9 cellular contexts compared by ENCODE assay signal in the genomic region with DNA sequence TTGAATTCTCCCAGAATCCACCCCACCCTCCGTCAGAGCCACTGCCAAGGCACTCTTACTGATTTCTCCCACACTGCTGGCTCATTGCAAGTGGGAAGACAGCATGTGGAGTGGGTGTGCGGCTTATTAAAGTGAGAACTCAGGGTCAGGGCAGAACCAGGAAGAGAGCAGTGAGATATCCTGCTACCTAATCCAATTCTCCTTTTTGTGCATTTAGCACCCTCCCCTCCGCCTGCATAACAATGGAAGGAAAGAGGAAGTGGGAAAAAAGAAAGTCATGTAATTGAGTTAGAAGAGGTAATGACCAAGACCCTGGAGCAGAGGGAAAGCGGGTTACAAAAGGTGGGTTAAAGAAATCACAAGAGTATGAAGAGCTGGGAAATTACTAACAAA. TPM values are rescaled to one million over a fixed set of nuclear protein-coding genes. Genes with fewer than 3 reads are reported as not detected.
DNase-seq lines count a peak whose midpoint lies in the region; ATAC-seq and TF ChIP-seq lines count a peak whose summit lies in the region.
"Had no signal": no experiment of that assay in that cellular context is flagged by ENCODE, and none has a peak within 500 bp of the region (broad histone marks: within the 10 kb centered on the region; RNA-seq: fewer than 3 reads in every experiment).

No MANE protein-coding gene starts in this region.

- no peaks in the 10 kb centered on the region for H3K79me2 ChIP-seq in SK-N-SH (ENCODE audit: insufficient read depth)

- ATAC-seq in heart right ventricle (peak in 7 of 8 donors; percentile 56 to 87 (median 73)), GM18907 (IDR thresholded peaks at IDR 0.05; ENCODE audit: unreplicated experiment) (no peak)

- TF ChIP-seq RAD21 in SK-N-SH (IDR thresholded peaks at IDR 0.05; ENCODE audit: low read length) = no peak

- no peak overlapping the region for H3K4me3 Mint-ChIP-seq in glutamatergic neuron (ENCODE audit: unreplicated experiment)

- intact Hi-C loops in heart right ventricle (cut with DNase I) = no loop called here

- H3K4me3 ChIP-seq in HAP-1 (no peak overlapping the region), SK-N-SH (ENCODE audit: low read depth in 2 of 2, low read length in 1 of 2) (no peak overlapping the region), heart right ventricle (peak overlapping the region in 7 of 10 donors; percentile 0 to 35 (median 10))
- H3K4me3 ChIP-seq: cardiac muscle cell had no signal

- no peak overlapping the region for H3K27ac ChIP-seq in SK-N-SH (ENCODE audit: low read depth in 2 of 2, low read length in 1 of 2)
- H3K27ac ChIP-seq in heart right ventricle = peak overlapping the region in 9 of 10 donors; percentile 24 to 88 (median 77)
- H3K27ac ChIP-seq: cardiac muscle cell had no signal

- POLR2A ChIA-PET in SK-N-SH (lab: Yijun Ruan, JAX) = no interaction called here

- no peaks in the 10 kb centered on the region for H3K27me3 ChIP-seq in HAP-1 (ENCODE audit: low read depth)
- no peaks in the 10 kb centered on the region for H3K27me3 ChIP-seq in SK-N-SH (ENCODE audit: insufficient read depth)
- H3K27me3 ChIP-seq in heart right ventricle = no peaks in the 10 kb centered on the region
- H3K27me3 ChIP-seq: cardiac muscle cell had no signal

- no peaks in the 10 kb centered on the region for H3K4me1 Mint-ChIP-seq in glutamatergic neuron (ENCODE audit: low read depth, unreplicated experiment)

- CTCF ChIA-PET in SK-N-SH (lab: Yijun Ruan, JAX) = interaction anchor here (4.0 kb wide), 1 partner anchor 53 kb away, joined by 20 read pairs; no protein-coding TSS in a partner anchor

- H3K36me3 ChIP-seq in HAP-1 (replicated peaks) (no peaks in the 10 kb centered on the region), SK-N-SH (replicated peaks in 1 of 2; ENCODE audit: control insufficient read depth in 1 of 2, insufficient read depth in 2 of 2, low read length in 1 of 2) (no peaks in the 10 kb centered on the region), heart right ventricle (no peaks in the 10 kb centered on the region)
- H3K36me3 ChIP-seq: cardiac muscle cell had no signal

- peak overlapping the region; percentile 74; the same call in 1 of the 2 replicates for H2AFZ ChIP-seq in SK-N-SH (ENCODE audit: low read depth)

- TF ChIP-seq EP300 in SK-N-SH (IDR thresholded peaks at IDR 0.05; ENCODE audit: borderline replicate concordance in 1 of 2, low read depth in 1 of 2, low read length in 1 of 2) = no peak

- no peak overlapping the region for H3K27ac Mint-ChIP-seq in glutamatergic neuron (ENCODE audit: unreplicated experiment)

- peaks cover 4% of the 10 kb centered on the region for H3K36me3 Mint-ChIP-seq in glutamatergic neuron (ENCODE audit: unreplicated experiment)

- no peaks in the 10 kb centered on the region for H3K9me3 ChIP-seq in HAP-1
- no peaks in the 10 kb centered on the region for H3K9me3 ChIP-seq in SK-N-SH
- no peaks in the 10 kb centered on the region for H3K9me3 ChIP-seq in heart right ventricle

- no peaks in the 10 kb centered on the region for H4K20me1 ChIP-seq in SK-N-SH (ENCODE audit: insufficient read depth)

- peaks cover 1% of the 10 kb centered on the region for H3K9me3 Mint-ChIP-seq in glutamatergic neuron (ENCODE audit: unreplicated experiment)

- TF ChIP-seq CTCF in SK-N-SH (IDR thresholded peaks at IDR 0.05) = no peak
- no peak for TF ChIP-seq CTCF in heart right ventricle (IDR thresholded peaks at IDR 0.05)
- TF ChIP-seq CTCF in glutamatergic neuron (IDR thresholded peaks at IDR 0.05; ENCODE audit: partially characterized antibody, unreplicated experiment) = no peak

- peaks cover 3% of the 10 kb centered on the region for H3K27me3 Mint-ChIP-seq in glutamatergic neuron (ENCODE audit: unreplicated experiment)

- 83% methylated on average over 4 of the region's 4 CpGs for WGBS in SK-N-SH (ENCODE audit: low lambda C conversion rate)
- WGBS in heart right ventricle, 2 donors = 50 to 69% methylated on average over 4 of the region's 4 CpGs

- no peaks in the 10 kb centered on the region for H3K9me2 ChIP-seq in SK-N-SH

- H3F3A ChIP-seq in SK-N-SH (replicated peaks; ENCODE audit: insufficient read depth) = no peaks in the 10 kb centered on the region

- no peak overlapping the region for H3K9ac ChIP-seq in SK-N-SH

- 0 out of 2 replicates have a peak overlapping the region, but pooled peaks have one; percentile 7 for H3K4me2 ChIP-seq in SK-N-SH

- in situ Hi-C loops in HAP-1 (cut with MboI; ENCODE audit: low sequenced_read_pairs) = no loop called here

- peaks cover 11% of the 10 kb centered on the region for H3K4me1 ChIP-seq in HAP-1
- H3K4me1 ChIP-seq in SK-N-SH (ENCODE audit: control insufficient read depth in 1 of 2, insufficient read depth in 2 of 2, low read depth in 1 of 2, low read length in 1 of 2) = peaks cover 0 to 17% of the 10 kb centered on the region in 2 experiments; a peak in 1 of 4 replicates
- peaks cover 4 to 32% (median 21%) of the 10 kb centered on the region in 9 donors for H3K4me1 ChIP-seq in heart right ventricle

- peak; percentile 59 to 77 for DNase-seq in HAP-1 (ENCODE audit: low spot score in 2 of 2)
- DNase-seq in SK-N-SH = no peak
- peak in 1 of 2 donors; percentile 10 for DNase-seq in heart right ventricle
- DNase-seq in renal cortical epithelial cell (ENCODE audit: low read depth) = peak; percentile 25
- no peak for DNase-seq in NCI-H446 (lab: John Stamatoyannopoulos, UW)
- no peak for DNase-seq in SHP77 (lab: John Stamatoyannopoulos, UW)
- no peak for DNase-seq in glutamatergic neuron

TF ChIP-seq in SK-N-SH, 30 proteins besides CTCF, POLR2A, EP300 and RAD21:
- no peak for TF ChIP-seq SMC3 (IDR thresholded peaks at IDR 0.05; ENCODE audit: low read depth, low read length)
- no peak for TF ChIP-seq RCOR1 (IDR thresholded peaks at IDR 0.05; ENCODE audit: low read length)
- TF ChIP-seq GABPA (IDR thresholded peaks at IDR 0.05; ENCODE audit: low read depth) = no peak
- no peak for TF ChIP-seq ELF1 (IDR thresholded peaks at IDR 0.05)
- TF ChIP-seq GATA2 (CRISPR knock-in tag; IDR thresholded peaks at IDR 0.05) = no peak
- no peak for TF ChIP-seq NFIC (IDR thresholded peaks at IDR 0.05; ENCODE audit: borderline replicate concordance)
- no peak for TF ChIP-seq EZH2phosphoT487 (IDR thresholded peaks at IDR 0.05; ENCODE audit: borderline replicate concordance, low read depth)

RNA-seq across cellular contexts. Expression of a gene that starts 27.8 kb away (rescaled TPM):
- polyA plus RNA-seq in SK-N-SH (2012; rRNA removed) = 6.8 and 6.9 TPM in 2 replicates
- 9.7 and 10.6 TPM in 2 replicates for polyA plus RNA-seq in SK-N-SH (2012; cell fraction: cytosol; rRNA removed)
- 5.0 and 6.5 TPM in 2 replicates for polyA plus RNA-seq in SK-N-SH (2012; cell fraction: nucleus; rRNA removed)
- 10 to 100 TPM; 26.2 to 45.7 (median 29.8) TPM for total RNA-seq in heart right ventricle
- polyA plus RNA-seq in heart right ventricle = 10 to 100 TPM in 1 of 2 donors, 1 to 10 TPM in 1; 8.1 to 12.1 TPM
- total RNA-seq in renal cortical epithelial cell = 22.2 and 77.6 TPM in 2 replicates
- total RNA-seq in glutamatergic neuron (ENCODE audit: unreplicated experiment) = 14.2 TPM

Comparison
In these comparisons a context has a peak if more than half of its experiments do, and no peak if none do; other contexts are left out.
1. DNase-seq: peak in HAP-1 (2 of 2) and renal cortical epithelial cell (single experiment); none in SK-N-SH (single experiment), NCI-H446 (0 of 2), SHP77 (0 of 2) and glutamatergic neuron (single experiment).
2. H3K4me3 ChIP-seq: peak in heart right ventricle (7 of 10); none in HAP-1 (single experiment) and SK-N-SH (0 of 2).
3. H3K27ac ChIP-seq: peak in heart right ventricle (9 of 10); none in SK-N-SH (0 of 2).